In genomic region chr7:146319625-146320024, GRCh38 we compare ENCODE assay signal across 16 cellular contexts.
DNase-seq lines count a peak whose midpoint lies in the region; TF ChIP-seq lines count a peak whose summit lies in the region.
"Had no signal": no experiment of that assay in that cellular context is flagged by ENCODE, and none has a peak within 500 bp of the region (broad histone marks: within the 10 kb centered on the region; RNA-seq: fewer than 3 reads in every experiment).

No MANE protein-coding gene starts in this region.

- 0 out of 2 replicates have a peak overlapping the region, but pooled peaks have one; percentile 54 for H2AFZ ChIP-seq in OCI-LY1 (ENCODE audit: low read length)
- H2AFZ ChIP-seq: GM23338 had no signal

- H3K36me3 ChIP-seq in OCI-LY1 (ENCODE audit: insufficient read depth, low read length), result no peaks in the 10 kb centered on the region
- H3K36me3 ChIP-seq in MG63, result no peaks in the 10 kb centered on the region
- H3K36me3 ChIP-seq: BLaER1 treated with 17β-estradiol and CSF1 and Interleukin-3, amounts not matched to agents 10 nM and 100 nM had no signal

- H3K27me3 ChIP-seq in OCI-LY1 (ENCODE audit: insufficient read depth, low read length) (no peaks in the 10 kb centered on the region), MG63 (no peaks in the 10 kb centered on the region)
- H3K27me3 ChIP-seq: BLaER1 treated with 17β-estradiol and CSF1 and Interleukin-3, amounts not matched to agents 10 nM and 100 nM had no signal

- in situ Hi-C loops in G401 (cut with HindIII; ENCODE audit: low sequenced_read_pairs), result no loop called here

- no peak overlapping the region for H3K4me2 ChIP-seq in OCI-LY1 (ENCODE audit: low read length)
- H3K4me2 ChIP-seq: BLaER1 treated with 17β-estradiol and CSF1 and Interleukin-3, amounts not matched to agents 10 nM and 100 nM; GM23338 had no signal

- peaks cover 86% of the 10 kb centered on the region for H3K4me1 ChIP-seq in OCI-LY1 (ENCODE audit: insufficient read depth, low read length, severe bottlenecking)
- H3K4me1 ChIP-seq: BLaER1 treated with 17β-estradiol and CSF1 and Interleukin-3, amounts not matched to agents 10 nM and 100 nM had no signal

- H4K20me1 ChIP-seq in OCI-LY1 (ENCODE audit: insufficient read depth, low read length), result no peaks in the 10 kb centered on the region
- H4K20me1 ChIP-seq: BLaER1 treated with 17β-estradiol and CSF1 and Interleukin-3, amounts not matched to agents 10 nM and 100 nM had no signal

- no peak overlapping the region for H3K9ac ChIP-seq in OCI-LY1 (ENCODE audit: low read length)
- H3K9ac ChIP-seq: BLaER1 treated with 17β-estradiol and CSF1 and Interleukin-3, amounts not matched to agents 10 nM and 100 nM had no signal

- TF ChIP-seq CTCF in OCI-LY1 (IDR thresholded peaks at IDR 0.05; ENCODE audit: low read length), result no peak

- no peaks in the 10 kb centered on the region for H3K9me2 ChIP-seq in OCI-LY1 (ENCODE audit: low read depth, low read length)

- no peak overlapping the region for H3K27ac ChIP-seq in OCI-LY1 (ENCODE audit: low read depth, low read length, poor library complexity, severe bottlenecking)
- H3K27ac ChIP-seq: BLaER1 treated with 17β-estradiol and CSF1 and Interleukin-3, amounts not matched to agents 10 nM and 100 nM had no signal

- peak; percentile 20 for DNase-seq in Ammon's horn (ENCODE audit: low spot score)
- DNase-seq in G401 (ENCODE audit: low spot score), result peak; percentile 8
- peak; percentile 55 for DNase-seq in islet precursor cell
- no peak for DNase-seq in NCI-H1436 treated with DMSO at 0.1 percent for 48 hours (lab: John Stamatoyannopoulos, UW)
- no peak for DNase-seq in MG63
- no peak for DNase-seq in ureter (ENCODE audit: low spot score)
- DNase-seq: 8988T; Calu3; CD8-positive, alpha-beta T cell; GDM1; H7; HFFc6; IMR-90 had no signal

- H3K79me2 ChIP-seq in OCI-LY1 (ENCODE audit: insufficient read depth, low read length), result no peaks in the 10 kb centered on the region

- H3F3A ChIP-seq in OCI-LY1 (ENCODE audit: insufficient read depth, low read length), result no peaks in the 10 kb centered on the region

- H3K9me3 ChIP-seq in OCI-LY1 (ENCODE audit: low read length), result no peaks in the 10 kb centered on the region
- no peaks in the 10 kb centered on the region for H3K9me3 ChIP-seq in MG63
- H3K9me3 ChIP-seq: BLaER1 treated with 17β-estradiol and CSF1 and Interleukin-3, amounts not matched to agents 10 nM and 100 nM had no signal

- H3K4me3 ChIP-seq in OCI-LY1 (ENCODE audit: low read depth, low read length, poor library complexity, severe bottlenecking), result no peak overlapping the region
- no peak overlapping the region for H3K4me3 ChIP-seq in MG63
- H3K4me3 ChIP-seq: BLaER1 treated with 17β-estradiol and CSF1 and Interleukin-3, amounts not matched to agents 10 nM and 100 nM; GM23338 had no signal

Comparison
In these comparisons a context has a peak if more than half of its experiments do, and no peak if none do; other contexts are left out.
1. DNase-seq: peak in Ammon's horn (single experiment), G401 (single experiment) and islet precursor cell (single experiment); none in NCI-H1436 treated with DMSO at 0.1 percent for 48 hours (single experiment), MG63 (single experiment) and ureter (single experiment).